In the genomic region with DNA sequence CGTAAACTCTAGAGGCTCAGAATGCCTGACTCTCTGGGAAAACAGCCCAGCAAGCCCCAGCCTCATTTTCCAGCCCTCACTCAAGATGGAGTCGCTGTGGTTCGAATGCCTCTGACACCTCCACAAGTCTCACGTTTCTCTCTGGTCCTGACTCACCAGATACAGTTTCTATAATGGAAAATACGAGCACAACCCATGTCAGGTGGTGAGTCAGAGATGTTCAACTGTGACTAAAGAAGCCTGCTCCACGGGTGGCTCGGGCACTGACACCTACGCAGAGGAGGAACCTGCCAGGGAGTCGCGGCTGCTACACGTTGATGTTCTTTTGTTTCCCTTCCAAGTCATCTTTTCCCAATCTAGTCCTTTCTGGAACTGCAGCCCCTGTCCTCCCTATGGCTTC, we compare ENCODE assay signal across 10 cellular contexts.
DNase-seq lines count a peak whose midpoint lies in the region; ATAC-seq and TF ChIP-seq lines count a peak whose summit lies in the region.
"Had no signal": no experiment of that assay in that cellular context is flagged by ENCODE, and none has a peak within 500 bp of the region (broad histone marks: within the 10 kb centered on the region; RNA-seq: fewer than 3 reads in every experiment).

No MANE protein-coding gene starts in this region.

- no peaks in the 10 kb centered on the region for H3K4me1 ChIP-seq in foreskin keratinocyte

- peak; percentile 97 for ATAC-seq in foreskin keratinocyte
- peak; percentile 99 for ATAC-seq in stimulated activated effector memory CD8-positive, alpha-beta T cell treated with anti-CD3 and anti-CD28 coated beads, Interleukin-12 subunit alpha, Interleukin-12 subunit beta, amount 100 ng/mL, for 72 hours

- peaks cover 17% of the 10 kb centered on the region for H3K4me1 Mint-ChIP-seq in stimulated activated effector memory CD8-positive, alpha-beta T cell treated with anti-CD3 and anti-CD28 coated beads, Interleukin-12 subunit alpha, Interleukin-12 subunit beta, amount 100 ng/mL, for 72 hours
- H3K4me1 Mint-ChIP-seq in glutamatergic neuron (ENCODE audit: low read depth, unreplicated experiment), result peaks cover 25% of the 10 kb centered on the region

- no peaks in the 10 kb centered on the region for H3K9me3 Mint-ChIP-seq in stimulated activated effector memory CD8-positive, alpha-beta T cell treated with anti-CD3 and anti-CD28 coated beads, Interleukin-12 subunit alpha, Interleukin-12 subunit beta, amount 100 ng/mL, for 72 hours
- peaks cover 7% of the 10 kb centered on the region for H3K9me3 Mint-ChIP-seq in glutamatergic neuron (ENCODE audit: unreplicated experiment)
- H3K9me3 Mint-ChIP-seq: natural killer cell treated with Interleukin-12 subunit alpha and Interleukin-12 subunit beta and Interleukin-15 and Interleukin-18, amount 100 ng/mL, for 72 hours had no signal

- H3K27me3 Mint-ChIP-seq in glutamatergic neuron (ENCODE audit: unreplicated experiment), result peaks cover 5% of the 10 kb centered on the region

- no peaks in the 10 kb centered on the region for H3K27me3 ChIP-seq in foreskin keratinocyte

- peak; percentile 29 for DNase-seq in NCI-H2107 (lab: John Stamatoyannopoulos, UW)
- DNase-seq in NCI-H2107 treated with DMSO at 0.1 percent for 48 hours (lab: John Stamatoyannopoulos, UW; ENCODE audit: unreplicated experiment), result no peak
- DNase-seq in activated T-cell treated with anti-CD3 and anti-CD28 coated beads, Interleukin-2, amount 50 U/mL, for 1 hour, result peak; percentile 22
- peak; percentile 66 to 74 for DNase-seq in foreskin keratinocyte
- DNase-seq in stimulated activated effector memory CD8-positive, alpha-beta T cell treated with anti-CD3 and anti-CD28 coated beads, Interleukin-12 subunit alpha, Interleukin-12 subunit beta, amount 100 ng/mL, for 72 hours (ENCODE audit: low spot score in 2 of 2), result peak; percentile 29 to 56
- DNase-seq in NCI-H1694 (lab: John Stamatoyannopoulos, UW), result no peak
- no peak for DNase-seq in glutamatergic neuron
- DNase-seq in NOMO-1 treated with dmso at 0.1 percent for 144 hours (lab: John Stamatoyannopoulos, UW; ENCODE audit: unreplicated experiment), result no peak
- DNase-seq: NCI-H1930 had no signal

- TF ChIP-seq CTCF in foreskin keratinocyte (conservative IDR thresholded peaks at IDR 0.05), result no peak
- no peak for TF ChIP-seq CTCF in glutamatergic neuron (IDR thresholded peaks at IDR 0.05; ENCODE audit: partially characterized antibody, unreplicated experiment)

- peak overlapping the region; percentile 5 for H3K27ac Mint-ChIP-seq in stimulated activated effector memory CD8-positive, alpha-beta T cell treated with anti-CD3 and anti-CD28 coated beads, Interleukin-12 subunit alpha, Interleukin-12 subunit beta, amount 100 ng/mL, for 72 hours
- no peak overlapping the region for H3K27ac Mint-ChIP-seq in glutamatergic neuron (ENCODE audit: unreplicated experiment)
- H3K27ac Mint-ChIP-seq: natural killer cell treated with Interleukin-12 subunit alpha and Interleukin-12 subunit beta and Interleukin-15 and Interleukin-18, amount 100 ng/mL, for 72 hours had no signal

- H3K4me3 Mint-ChIP-seq in stimulated activated effector memory CD8-positive, alpha-beta T cell treated with anti-CD3 and anti-CD28 coated beads, Interleukin-12 subunit alpha, Interleukin-12 subunit beta, amount 100 ng/mL, for 72 hours, result no peak overlapping the region
- H3K4me3 Mint-ChIP-seq in glutamatergic neuron (ENCODE audit: unreplicated experiment), result no peak overlapping the region
- H3K4me3 Mint-ChIP-seq: natural killer cell treated with Interleukin-12 subunit alpha and Interleukin-12 subunit beta and Interleukin-15 and Interleukin-18, amount 100 ng/mL, for 72 hours had no signal

- H3K36me3 Mint-ChIP-seq in stimulated activated effector memory CD8-positive, alpha-beta T cell treated with anti-CD3 and anti-CD28 coated beads, Interleukin-12 subunit alpha, Interleukin-12 subunit beta, amount 100 ng/mL, for 72 hours, result no peaks in the 10 kb centered on the region
- H3K36me3 Mint-ChIP-seq in glutamatergic neuron (ENCODE audit: unreplicated experiment), result no peaks in the 10 kb centered on the region
- H3K36me3 Mint-ChIP-seq: natural killer cell treated with Interleukin-12 subunit alpha and Interleukin-12 subunit beta and Interleukin-15 and Interleukin-18, amount 100 ng/mL, for 72 hours had no signal

- no peak overlapping the region for H3K27ac ChIP-seq in foreskin keratinocyte

Comparison
In these comparisons a context has a peak if more than half of its experiments do, and no peak if none do; other contexts are left out.
1. DNase-seq: peak in NCI-H2107 (single experiment), activated T-cell treated with anti-CD3 and anti-CD28 coated beads, Interleukin-2, amount 50 U/mL, for 1 hour (single experiment), foreskin keratinocyte (2 of 2) and stimulated activated effector memory CD8-positive, alpha-beta T cell treated with anti-CD3 and anti-CD28 coated beads, Interleukin-12 subunit alpha, Interleukin-12 subunit beta, amount 100 ng/mL, for 72 hours (2 of 2); none in NCI-H2107 treated with DMSO at 0.1 percent for 48 hours (single experiment), NCI-H1694 (single experiment), glutamatergic neuron (single experiment) and NOMO-1 treated with dmso at 0.1 percent for 144 hours (single experiment).